Comparison of ENCODE assay signal across 28 cellular contexts in genomic region chr6:168419569-168419968, GRCh38. TPM values are rescaled to one million over a fixed set of nuclear protein-coding genes. Genes with fewer than 3 reads are reported as not detected.
DNase-seq lines count a peak whose midpoint lies in the region; ATAC-seq, FAIRE-seq and TF ChIP-seq lines count a peak whose summit lies in the region.
"Had no signal": no experiment of that assay in that cellular context is flagged by ENCODE, and none has a peak within 500 bp of the region (broad histone marks: within the 10 kb centered on the region; RNA-seq: fewer than 3 reads in every experiment).

No MANE protein-coding gene starts in this region.

- no peaks in the 10 kb centered on the region for H3K36me3 ChIP-seq in left ventricle myocardium inferior
- no peaks in the 10 kb centered on the region for H3K36me3 ChIP-seq in heart right ventricle
- H3K36me3 ChIP-seq in neural progenitor cell, result no peaks in the 10 kb centered on the region
- H3K36me3 ChIP-seq in testis (ENCODE audit: low read depth, missing control alignments), result no peaks in the 10 kb centered on the region
- H3K36me3 ChIP-seq in gastrocnemius medialis, result no peaks in the 10 kb centered on the region
- H3K36me3 ChIP-seq: BE2C; BLaER1 treated with 17β-estradiol and CSF1 and Interleukin-3, amounts not matched to agents 10 nM and 100 nM; HAP-1 had no signal

- WGBS in heart right ventricle, 2 donors, result 90 to 97% methylated on average over 9 of the region's 9 CpGs
- WGBS in testis, 2 donors, result 93 to 95% methylated on average over 9 of the region's 9 CpGs

- TF ChIP-seq CTCF in left ventricle myocardium inferior (IDR thresholded peaks at IDR 0.05; ENCODE audit: borderline replicate concordance) (no peak), heart right ventricle (IDR thresholded peaks at IDR 0.05) (no peak), neural progenitor cell (IDR thresholded peaks at IDR 0.05) (no peak), testis (IDR thresholded peaks at IDR 0.05) (no peak), gastrocnemius medialis (IDR thresholded peaks at IDR 0.05 in 4 of 5, conservative IDR thresholded peaks at IDR 0.05 in 1 of 5) (no peak)

- FAIRE-seq in RCC 7860 (lab: Jason Lieb, UNC), result no peak
- FAIRE-seq: A549, D721Med, GM12878, GM19239, H54 had no signal

- H3K79me2 ChIP-seq in neural progenitor cell (ENCODE audit: low read depth), result no peaks in the 10 kb centered on the region

- H4K20me1 ChIP-seq in neural progenitor cell (ENCODE audit: low read depth), result no peaks in the 10 kb centered on the region
- H4K20me1 ChIP-seq: BLaER1 treated with 17β-estradiol and CSF1 and Interleukin-3, amounts not matched to agents 10 nM and 100 nM had no signal

- H3K9ac ChIP-seq in neural progenitor cell, result no peak overlapping the region
- H3K9ac ChIP-seq: BLaER1 treated with 17β-estradiol and CSF1 and Interleukin-3, amounts not matched to agents 10 nM and 100 nM had no signal

- peaks cover 16% of the 10 kb centered on the region for H3K4me1 ChIP-seq in left ventricle myocardium inferior
- H3K4me1 ChIP-seq in heart right ventricle, result peaks cover 0 to 35% (median 8%) of the 10 kb centered on the region in 9 donors
- H3K4me1 ChIP-seq in neural progenitor cell, result no peaks in the 10 kb centered on the region
- H3K4me1 ChIP-seq in testis, result peaks cover 29% of the 10 kb centered on the region
- no peaks in the 10 kb centered on the region for H3K4me1 ChIP-seq in gastrocnemius medialis
- H3K4me1 ChIP-seq: A549; BE2C; BLaER1 treated with 17β-estradiol and CSF1 and Interleukin-3, amounts not matched to agents 10 nM and 100 nM; HAP-1 had no signal

- H3F3A ChIP-seq in neural progenitor cell (ENCODE audit: low read depth), result no peaks in the 10 kb centered on the region

- TF ChIP-seq POLR2A in testis (IDR thresholded peaks at IDR 0.05) (no peak), gastrocnemius medialis (IDR thresholded peaks at IDR 0.05) (no peak)

- in situ Hi-C loops in gastrocnemius medialis (cut with MboI; ENCODE audit: low sequenced_read_pairs in 4 of 4), result no loop called here

- no peak overlapping the region for H3K4me3 Mint-ChIP-seq in neural progenitor cell
- H3K4me3 Mint-ChIP-seq: CD4-positive, alpha-beta T cell; CD8-positive, alpha-beta memory T cell; GM23338; HFFc6 had no signal

- H2AFZ ChIP-seq in neural progenitor cell (replicated peaks), result no peak overlapping the region
- H2AFZ ChIP-seq: GM23338 had no signal

- ATAC-seq in heart right ventricle (no peak), gastrocnemius medialis (no peak)
- ATAC-seq: A549, GM12878 had no signal

- H3K4me3 ChIP-seq in left ventricle myocardium inferior (no peak overlapping the region), heart right ventricle (no peak overlapping the region), neural progenitor cell (no peak overlapping the region), testis (no peak overlapping the region), gastrocnemius medialis (no peak overlapping the region)
- H3K4me3 ChIP-seq: A549; BLaER1 treated with 17β-estradiol and CSF1 and Interleukin-3, amounts not matched to agents 10 nM and 100 nM; GM12878; GM23338; HAP-1 had no signal

- DNase-seq in left ventricle myocardium inferior (no peak), heart right ventricle (no peak), ecto neural progenitor cell (ENCODE audit: low spot score) (peak; percentile 11), neural progenitor cell (ENCODE audit: low spot score) (no peak), testis (no peak), RCC 7860 (ENCODE audit: low spot score) (no peak), OCI-M1 (lab: John Stamatoyannopoulos, UW) (no peak), gastrocnemius medialis (no peak)
- DNase-seq: 8988T; ACHN; AML-193; BE2C; CD4-positive, alpha-beta T cell; CD8-positive, alpha-beta memory T cell; DMS 273 treated with DMSO at 0.1 percent for 48 hours; DMS79; EL; GDM1; HFFc6 had no signal

- no peaks in the 10 kb centered on the region for H3K36me3 Mint-ChIP-seq in neural progenitor cell
- H3K36me3 Mint-ChIP-seq: CD14-positive monocyte; CD8-positive, alpha-beta memory T cell had no signal

- H3K9me3 ChIP-seq in left ventricle myocardium inferior (replicated peaks) (no peaks in the 10 kb centered on the region), heart right ventricle (no peaks in the 10 kb centered on the region), neural progenitor cell (ENCODE audit: low read depth) (no peaks in the 10 kb centered on the region), testis (no peaks in the 10 kb centered on the region), gastrocnemius medialis (no peaks in the 10 kb centered on the region)
- H3K9me3 ChIP-seq: A549; BE2C; BLaER1 treated with 17β-estradiol and CSF1 and Interleukin-3, amounts not matched to agents 10 nM and 100 nM; HAP-1 had no signal

- peak overlapping the region; percentile 65 for H3K27ac Mint-ChIP-seq in neural progenitor cell
- H3K27ac Mint-ChIP-seq: CD4-positive, alpha-beta T cell; CD8-positive, alpha-beta memory T cell; GM23338; HFFc6 had no signal

- H3K27ac ChIP-seq in left ventricle myocardium inferior (replicated peaks) (peak overlapping the region; percentile 74), heart right ventricle (peak overlapping the region in 1 of 10 donors; percentile 7), neural progenitor cell (no peak overlapping the region), testis (peak overlapping the region; percentile 6 to 73), gastrocnemius medialis (no peak overlapping the region)
- H3K27ac ChIP-seq: A549; BLaER1 treated with 17β-estradiol and CSF1 and Interleukin-3, amounts not matched to agents 10 nM and 100 nM had no signal

- intact Hi-C loops in left ventricle myocardium inferior (cut with micrococcal nuclease) (no loop called here), heart right ventricle (cut with DNase I) (no loop called here), testis (cut with DNase I; ENCODE audit: low total_unique reads) (no loop called here), gastrocnemius medialis (cut with DNase I; ENCODE audit: low total_unique reads) (no loop called here)

- H3K27me3 ChIP-seq in left ventricle myocardium inferior (ENCODE audit: low read depth), result peaks cover 23% of the 10 kb centered on the region
- peaks cover 0 to 7% (median 4%) of the 10 kb centered on the region in 7 donors for H3K27me3 ChIP-seq in heart right ventricle
- H3K27me3 ChIP-seq in neural progenitor cell, result no peaks in the 10 kb centered on the region
- H3K27me3 ChIP-seq in testis, result no peaks in the 10 kb centered on the region
- H3K27me3 ChIP-seq in gastrocnemius medialis, result no peaks in the 10 kb centered on the region
- H3K27me3 ChIP-seq: BE2C; BLaER1 treated with 17β-estradiol and CSF1 and Interleukin-3, amounts not matched to agents 10 nM and 100 nM had no signal

- no peaks in the 10 kb centered on the region for H3K9me3 Mint-ChIP-seq in neural progenitor cell
- H3K9me3 Mint-ChIP-seq: CD4-positive, alpha-beta T cell; CD8-positive, alpha-beta memory T cell; GM23338 had no signal

- peaks cover 12% of the 10 kb centered on the region for H3K27me3 Mint-ChIP-seq in neural progenitor cell (ENCODE audit: insufficient read depth, low read depth)
- H3K27me3 Mint-ChIP-seq: CD4-positive, alpha-beta T cell had no signal

- no peak overlapping the region for H3K4me2 ChIP-seq in neural progenitor cell
- H3K4me2 ChIP-seq: A549; BLaER1 treated with 17β-estradiol and CSF1 and Interleukin-3, amounts not matched to agents 10 nM and 100 nM; GM23338 had no signal

- H3K4me1 Mint-ChIP-seq in neural progenitor cell, result peaks cover 23% of the 10 kb centered on the region
- H3K4me1 Mint-ChIP-seq: CD14-positive monocyte; CD8-positive, alpha-beta memory T cell had no signal

RNA-seq across cellular contexts. Expression of gene SMOC2, which starts 21.4 kb away (rescaled TPM):
- total RNA-seq in left ventricle myocardium inferior (14.4 TPM), heart right ventricle (10 to 100 TPM in 9 of 10 donors, 1 to 10 TPM in 1; 6.6 to 39.1 (median 18.4) TPM), neural progenitor cell (ENCODE audit: low replicate concordance) (0.74 and 0.75 TPM in 2 replicates), testis (100 to 1,000 TPM in 1 of 2 donors, 10 to 100 TPM in 1; 78.4 to 140 TPM), gastrocnemius medialis (10 to 100 TPM in 3 of 4 donors, 1 to 10 TPM in 1; 7.2 to 34.4 (median 16.5) TPM)
- polyA plus RNA-seq in heart right ventricle (10 to 100 TPM in 1 of 2 donors, 1 to 10 TPM in 1; 9.5 to 10.6 TPM), testis (ENCODE audit: insufficient read depth, low read depth, low replicate concordance) (110 TPM)
- total RNA-seq: CD4-positive, alpha-beta T cell; CD8-positive, alpha-beta memory T cell; HFFc6 had no signal
- polyA plus RNA-seq: A549; CD14-positive monocyte; CD8-positive, alpha-beta memory T cell had no signal

Comparison
In these comparisons a context has a peak if more than half of its experiments do, and no peak if none do; other contexts are left out.
1. H3K27ac ChIP-seq: peak in left ventricle myocardium inferior (single experiment) and testis (2 of 2); none in neural progenitor cell (single experiment) and gastrocnemius medialis (0 of 4).